In genomic region chr16:72399811-72400210, GRCh38 we compare ENCODE assay signal across 4 cellular contexts.
"Had no signal": no experiment of that assay in that cellular context is flagged by ENCODE, and none has a peak within 500 bp of the region (broad histone marks: within the 10 kb centered on the region; RNA-seq: fewer than 3 reads in every experiment).

No MANE protein-coding gene starts in this region.

- H2AFZ ChIP-seq: GM23248 had no signal

- H3K36me3 ChIP-seq: HAP-1 had no signal

- H3K4me3 ChIP-seq: GM23248, HAP-1 had no signal

- H3K4me2 ChIP-seq: KMS-11 had no signal

- H3K9me3 ChIP-seq: HAP-1 had no signal

- H3K9ac ChIP-seq: GM23248, KMS-11 had no signal

- H3K27ac ChIP-seq: KMS-11 had no signal

- DNase-seq: GOT3 had no signal
